ENCODE assay signal across 28 cellular contexts in genomic region chr22:19132693-19133400, GRCh38. TPM values are rescaled to one million over a fixed set of nuclear protein-coding genes. Genes with fewer than 3 reads are reported as not detected.
"Had no signal": no experiment of that assay in that cellular context is flagged by ENCODE, and none has a peak within 500 bp of the region (broad histone marks: within the 10 kb centered on the region; RNA-seq: fewer than 3 reads in every experiment).

No MANE protein-coding gene starts in this region.

- H3K4me1 Mint-ChIP-seq: activated B cell treated with CpG ODN at 0.5 μM for 24 hours; activated naive CD4-positive, alpha-beta T cell treated with anti-CD3 and anti-CD28 coated beads, Interleukin-2, amount 50 U/mL, for 24 hours; endodermal cell; nephron; T-cell had no signal

- H3K9me3 Mint-ChIP-seq: activated B cell treated with CpG ODN at 0.5 μM for 24 hours; activated CD8-positive, alpha-beta T cell treated with anti-CD3 and anti-CD28 coated beads for 36 hours; activated naive CD4-positive, alpha-beta T cell treated with anti-CD3 and anti-CD28 coated beads, Interleukin-2, amount 50 U/mL, for 24 hours; activated T-cell treated with anti-CD3 and anti-CD28 coated beads, Interleukin-2, amount 50 U/mL, for 4 hours; activated T-helper 2 cell treated with anti-CD3 and anti-CD28 coated beads, Interferon-gamma antibody, Interleukin-2, Interleukin-4, amounts not matched to agents 10 μg/mL and 5 μg/mL and 100 μg/mL, durations not matched to agents 14 hours and 24 hours and 36 hours; central memory CD8-positive, alpha-beta T cell; dendritic cell treated with granulocyte-macrophage colony-stimulating factor and Interleukin-4, amounts not matched to agents 40 ng/mL and 50 ng/mL, for 4 days; endodermal cell; nephron; T-cell; T-helper 2 cell treated with Interferon-gamma antibody and Interleukin-4, amounts not matched to agents 5 μg/mL and 100 μg/mL, for 36 hours had no signal

- H3K4me3 Mint-ChIP-seq: activated B cell treated with CpG ODN at 0.5 μM for 24 hours; activated CD8-positive, alpha-beta T cell treated with anti-CD3 and anti-CD28 coated beads for 36 hours; activated naive CD4-positive, alpha-beta T cell treated with anti-CD3 and anti-CD28 coated beads, Interleukin-2, amount 50 U/mL, for 24 hours; activated T-cell treated with anti-CD3 and anti-CD28 coated beads, Interleukin-2, amount 50 U/mL, for 4 hours; central memory CD8-positive, alpha-beta T cell; dendritic cell treated with granulocyte-macrophage colony-stimulating factor and Interleukin-4, amounts not matched to agents 40 ng/mL and 50 ng/mL, for 4 days; endodermal cell; nephron; T-cell; T-helper 2 cell treated with Interferon-gamma antibody and Interleukin-4, amounts not matched to agents 5 μg/mL and 100 μg/mL, for 36 hours had no signal

- H3K27ac Mint-ChIP-seq: activated B cell treated with CpG ODN at 0.5 μM for 24 hours; activated CD8-positive, alpha-beta T cell treated with anti-CD3 and anti-CD28 coated beads for 36 hours; activated naive CD4-positive, alpha-beta T cell treated with anti-CD3 and anti-CD28 coated beads, Interleukin-2, amount 50 U/mL, for 24 hours; activated T-helper 2 cell treated with anti-CD3 and anti-CD28 coated beads, Interferon-gamma antibody, Interleukin-2, Interleukin-4, amounts not matched to agents 10 μg/mL and 5 μg/mL and 100 μg/mL, durations not matched to agents 14 hours and 24 hours and 36 hours; dendritic cell treated with granulocyte-macrophage colony-stimulating factor and Interleukin-4, amounts not matched to agents 40 ng/mL and 50 ng/mL, for 4 days; endodermal cell; nephron; T-cell; T-helper 2 cell treated with Interferon-gamma antibody and Interleukin-4, amounts not matched to agents 5 μg/mL and 100 μg/mL, for 36 hours had no signal

- ATAC-seq: activated CD8-positive, alpha-beta T cell treated with anti-CD3 and anti-CD28 coated beads for 36 hours; activated T-cell treated with anti-CD3 and anti-CD28 coated beads, Interleukin-2, amount 50 U/mL, for 4 hours; esophagus mucosa; heart left ventricle; sciatic nerve had no signal

- DNase-seq: activated B cell treated with CpG ODN at 0.5 μM for 24 hours; activated CD4-positive, alpha-beta T cell treated with anti-CD3 and anti-CD28 coated beads, Interleukin-2, amount 50 U/mL, for 1 hour; activated CD8-positive, alpha-beta T cell treated with anti-CD3 and anti-CD28 coated beads for 36 hours; activated T-cell treated with anti-CD3 and anti-CD28 coated beads, Interleukin-2, amount 50 U/mL, for 4 hours; endodermal cell; foreskin fibroblast; left ventricle myocardium inferior; mesendoderm; retina; stimulated activated CD4-positive, alpha-beta T cell treated with anti-CD3 and anti-CD28 coated beads, Interleukin-12 subunit alpha, Interleukin-12 subunit beta, amount 100 ng/mL, for 4 hours; stimulated activated CD4-positive, alpha-beta T cell treated with anti-CD3 and anti-CD28 coated beads, Interleukin-4, amount 100 ng/mL, for 1 hour; T-cell had no signal

RNA-seq across cellular contexts. Expression of gene TSSK2, which starts 1.7 kb away (rescaled TPM):
- total RNA-seq: activated CD8-positive, alpha-beta T cell treated with anti-CD3 and anti-CD28 coated beads for 36 hours; activated T-cell treated with anti-CD3 and anti-CD28 coated beads, Interleukin-2, amount 50 U/mL, for 4 hours; activated T-helper 2 cell treated with anti-CD3 and anti-CD28 coated beads, Interferon-gamma antibody, Interleukin-2, Interleukin-4, amounts not matched to agents 10 μg/mL and 5 μg/mL and 100 μg/mL, durations not matched to agents 14 hours and 24 hours and 36 hours; breast epithelium; endodermal cell; esophagus mucosa; left ventricle myocardium inferior; sciatic nerve; suprapubic skin; ureter had no signal

RNA-seq across cellular contexts. Expression of gene GSC2, which starts 17.2 kb away (rescaled TPM):
- total RNA-seq: activated B cell treated with CpG ODN at 0.5 μM for 24 hours; activated CD8-positive, alpha-beta T cell treated with anti-CD3 and anti-CD28 coated beads for 36 hours; activated T-cell treated with anti-CD3 and anti-CD28 coated beads, Interleukin-2, amount 50 U/mL, for 4 hours; activated T-helper 2 cell treated with anti-CD3 and anti-CD28 coated beads, Interferon-gamma antibody, Interleukin-2, Interleukin-4, amounts not matched to agents 10 μg/mL and 5 μg/mL and 100 μg/mL, durations not matched to agents 14 hours and 24 hours and 36 hours; breast epithelium; endodermal cell; esophagus mucosa; heart left ventricle; left ventricle myocardium inferior; lung; mononuclear cell; pancreas; sciatic nerve; suprapubic skin; T-cell; tibial nerve; ureter had no signal
